ENCODE assay signal across 20 cellular contexts in the genomic region with DNA sequence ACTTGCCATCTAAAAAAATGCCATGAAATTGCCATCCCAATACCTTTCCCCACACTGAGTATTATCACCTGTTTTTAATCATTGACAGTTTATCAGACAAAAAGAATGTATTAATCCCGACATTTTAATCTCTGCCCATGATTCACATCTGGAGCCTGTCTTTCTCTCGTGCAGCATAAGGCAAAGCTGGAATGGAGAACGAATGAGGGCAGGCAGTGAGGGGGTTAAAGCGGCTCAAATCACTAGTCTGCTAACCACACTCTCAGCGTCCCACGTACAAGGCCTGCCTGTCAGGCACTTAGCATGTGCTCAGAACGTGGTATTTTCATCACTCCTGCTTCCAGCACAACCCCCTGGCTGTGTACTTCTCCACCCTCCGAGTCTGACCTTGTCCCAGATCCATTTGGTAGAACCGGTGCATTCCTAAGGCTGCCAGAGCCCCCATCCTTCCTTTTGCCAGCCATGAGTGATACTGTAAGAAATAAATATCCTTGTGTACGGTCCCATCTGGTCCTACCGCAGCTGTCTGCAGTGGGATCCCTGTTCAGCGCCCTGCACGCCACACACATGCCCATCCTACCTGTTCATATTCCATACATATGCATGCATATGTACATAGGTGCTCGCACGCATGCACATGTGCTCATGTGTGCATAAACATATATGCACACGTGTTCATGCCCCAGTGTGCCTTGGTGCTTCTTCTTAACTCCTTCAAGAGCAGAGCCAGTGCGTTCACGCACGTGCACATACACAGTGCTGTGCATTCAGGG. TPM values are rescaled to one million over a fixed set of nuclear protein-coding genes. Genes with fewer than 3 reads are reported as not detected.
DNase-seq lines count a peak whose midpoint lies in the region; TF ChIP-seq lines count a peak whose summit lies in the region.
"Had no signal": no experiment of that assay in that cellular context is flagged by ENCODE, and none has a peak within 500 bp of the region (broad histone marks: within the 10 kb centered on the region; RNA-seq: fewer than 3 reads in every experiment).

No MANE protein-coding gene starts in this region.

- no peaks in the 10 kb centered on the region for H3K36me3 Mint-ChIP-seq in osteocyte (ENCODE audit: unreplicated experiment)

- H4K20me1 ChIP-seq in hepatocyte (ENCODE audit: insufficient read depth, poor library complexity, severe bottlenecking), result peaks cover 4% of the 10 kb centered on the region
- H4K20me1 ChIP-seq in osteoblast (ENCODE audit: insufficient read depth, low read length), result no peaks in the 10 kb centered on the region

- no peaks in the 10 kb centered on the region for H3K9me3 ChIP-seq in cardiac muscle cell (ENCODE audit: low read depth)
- no peaks in the 10 kb centered on the region for H3K9me3 ChIP-seq in right atrium auricular region
- no peaks in the 10 kb centered on the region for H3K9me3 ChIP-seq in hepatocyte (ENCODE audit: low read depth)
- H3K9me3 ChIP-seq in uterus, result no peaks in the 10 kb centered on the region
- H3K9me3 ChIP-seq in osteoblast (ENCODE audit: low read depth, low read length), result no peaks in the 10 kb centered on the region
- H3K9me3 ChIP-seq: mucosa of descending colon had no signal

- H3K27ac ChIP-seq in cardiac muscle cell (peak overlapping the region; percentile 82), right atrium auricular region (no peak overlapping the region), hepatocyte (peak overlapping the region; percentile 81), uterus (peak overlapping the region; percentile 18 to 37), osteoblast (ENCODE audit: low read depth, low read length) (no peak overlapping the region)

- no peaks in the 10 kb centered on the region for H3K9me2 ChIP-seq in hepatocyte (replicated peaks; ENCODE audit: insufficient read depth)

- H3K27me3 ChIP-seq in cardiac muscle cell (no peaks in the 10 kb centered on the region), right atrium auricular region (no peaks in the 10 kb centered on the region), hepatocyte (no peaks in the 10 kb centered on the region), uterus (no peaks in the 10 kb centered on the region), osteoblast (ENCODE audit: insufficient read depth, low read length) (no peaks in the 10 kb centered on the region)

- H3K27ac Mint-ChIP-seq in osteocyte (ENCODE audit: unreplicated experiment), result peak overlapping the region; percentile 36

- H2AFZ ChIP-seq in hepatocyte (no peak overlapping the region), osteoblast (ENCODE audit: low read length) (no peak overlapping the region)

- H3K4me3 ChIP-seq in cardiac muscle cell (no peak overlapping the region), right atrium auricular region (no peak overlapping the region), hepatocyte (no peak overlapping the region), uterus (no peak overlapping the region), osteoblast (ENCODE audit: insufficient read depth, low read length) (no peak overlapping the region)
- H3K4me3 ChIP-seq: mucosa of descending colon, skin epidermis had no signal

- H3K4me1 ChIP-seq in cardiac muscle cell (ENCODE audit: low read depth), result peaks cover 54% of the 10 kb centered on the region
- H3K4me1 ChIP-seq in right atrium auricular region, result peaks cover 0 to 17% of the 10 kb centered on the region in 2 donors
- peaks cover 41% of the 10 kb centered on the region for H3K4me1 ChIP-seq in hepatocyte (ENCODE audit: insufficient read depth)
- H3K4me1 ChIP-seq in uterus, result peaks cover 0 to 9% of the 10 kb centered on the region in 2 donors
- no peaks in the 10 kb centered on the region for H3K4me1 ChIP-seq in osteoblast (ENCODE audit: insufficient read depth, low read length)

- TF ChIP-seq CTCF in cardiac muscle cell (IDR thresholded peaks at IDR 0.05; ENCODE audit: low read depth, low read length) (no peak), right atrium auricular region (IDR thresholded peaks at IDR 0.05) (no peak), hepatocyte (IDR thresholded peaks at IDR 0.05; ENCODE audit: poor library complexity) (no peak), osteocyte (IDR thresholded peaks at IDR 0.05) (no peak), uterus (IDR thresholded peaks at IDR 0.05) (no peak), osteoblast (IDR thresholded peaks at IDR 0.05; ENCODE audit: extremely low read depth, low read depth, low read length) (no peak)

- intact Hi-C loops in uterus (cut with DNase I; ENCODE audit: low total_unique reads), result no loop called here

- H3K36me3 ChIP-seq in cardiac muscle cell (peaks cover 6% of the 10 kb centered on the region), right atrium auricular region (no peaks in the 10 kb centered on the region), hepatocyte (replicated peaks; ENCODE audit: insufficient read depth, low read depth) (no peaks in the 10 kb centered on the region), uterus (no peaks in the 10 kb centered on the region), osteoblast (ENCODE audit: insufficient read depth, low read length) (no peaks in the 10 kb centered on the region)

- H3K4me2 ChIP-seq in hepatocyte (no peak overlapping the region), osteoblast (ENCODE audit: insufficient read depth, low read length) (no peak overlapping the region)

- H3K4me1 Mint-ChIP-seq in osteocyte (ENCODE audit: unreplicated experiment), result peaks cover 34% of the 10 kb centered on the region

- WGBS in hepatocyte (ENCODE audit: low lambda C conversion rate, missing lambda C conversion rate), result 66% methylated on average over 19 of the region's 19 CpGs

- H3K4me3 Mint-ChIP-seq in osteocyte (ENCODE audit: unreplicated experiment), result no peak overlapping the region

- H3K79me2 ChIP-seq in hepatocyte (peaks cover 33% of the 10 kb centered on the region), osteoblast (ENCODE audit: insufficient read depth, low read length) (no peaks in the 10 kb centered on the region)

- no peaks in the 10 kb centered on the region for H3K9me3 Mint-ChIP-seq in osteocyte (ENCODE audit: unreplicated experiment)

- no peak for TF ChIP-seq POLR2A in uterus (IDR thresholded peaks at IDR 0.05)

- H3K27me3 Mint-ChIP-seq in osteocyte (ENCODE audit: unreplicated experiment), result peaks cover under 1% of the 10 kb centered on the region

- DNase-seq in cardiac muscle cell (ENCODE audit: low read depth in 1 of 2, low spot score in 1 of 2), result peak in 1 of 2 donors; percentile 53
- no peak for DNase-seq in right atrium auricular region (ENCODE audit: low spot score)
- no peak for DNase-seq in hepatocyte (ENCODE audit: low spot score)
- no peak for DNase-seq in osteocyte (ENCODE audit: extremely low spot score, unreplicated experiment)
- no peak for DNase-seq in uterus
- DNase-seq in NK-92 (lab: John Stamatoyannopoulos, UW; ENCODE audit: unreplicated experiment), result no peak
- no peak for DNase-seq in activated CD8-positive, alpha-beta memory T cell treated with anti-CD3 and anti-CD28 coated beads, Interleukin-2, amount 50 U/mL, for 4 hours
- no peak for DNase-seq in osteoblast (ENCODE audit: insufficient read length, low spot score, missing footprints)
- DNase-seq: activated CD4-positive, alpha-beta T cell treated with anti-CD3 and anti-CD28 coated beads, Interleukin-2, amount 50 U/mL, for 1 hour; activated naive CD4-positive, alpha-beta T cell treated with anti-CD3 and anti-CD28 coated beads, Interleukin-2, amount 50 U/mL, for 16 hours; activated T-cell treated with anti-CD3 and anti-CD28 coated beads for 4 hours; DMS153; effector CD4-positive, alpha-beta T cell; KG1; mucosa of descending colon; NCI-H1092; NCI-H2107; NCI-H526; stimulated activated CD4-positive, alpha-beta T cell treated with anti-CD3 and anti-CD28 coated beads, Interleukin-4, amount 100 ng/mL, for 24 hours had no signal

RNA-seq across cellular contexts. Expression of a gene that starts 34.6 kb away (rescaled TPM):
- total RNA-seq in cardiac muscle cell (0.53 and 0.74 TPM in 2 replicates), right atrium auricular region (not detected), hepatocyte (0.13 and 0.24 TPM in 2 replicates), osteocyte (not detected in 2 replicates), uterus (1 to 10 TPM in 2 of 4 donors, not detected in 2; 1.1 to 4.1 TPM), osteoblast (0.72 and 1.8 TPM in 2 replicates)
- polyA plus RNA-seq in cardiac muscle cell (0.24 and 3.5 TPM in 2 replicates), hepatocyte (0.16 and 0.68 TPM in 2 replicates)

RNA-seq across cellular contexts. Expression of a gene that starts 58.9 kb away (rescaled TPM):
- total RNA-seq in cardiac muscle cell (32.7 and 40.9 TPM in 2 replicates), right atrium auricular region (1 to 10 TPM; 3.2 to 6.6 TPM), hepatocyte (23.7 and 24.0 TPM in 2 replicates), osteocyte (0.81 and 0.86 TPM in 2 replicates), uterus (10 to 100 TPM in 1 of 4 donors, 1 to 10 TPM in 3; 1.3 to 45.0 (median 9.9) TPM), osteoblast (0.59 and 0.72 TPM in 2 replicates)
- polyA plus RNA-seq in cardiac muscle cell (21.3 and 23.8 TPM in 2 replicates), hepatocyte (23.4 and 25.1 TPM in 2 replicates)

Comparison
In these comparisons a context has a peak if more than half of its experiments do, and no peak if none do; other contexts are left out.
1. H3K27ac ChIP-seq: peak in cardiac muscle cell (single experiment), hepatocyte (single experiment) and uterus (2 of 2); none in right atrium auricular region (0 of 2) and osteoblast (single experiment).